1 cellular context compared by ENCODE assay signal in the genomic region with DNA sequence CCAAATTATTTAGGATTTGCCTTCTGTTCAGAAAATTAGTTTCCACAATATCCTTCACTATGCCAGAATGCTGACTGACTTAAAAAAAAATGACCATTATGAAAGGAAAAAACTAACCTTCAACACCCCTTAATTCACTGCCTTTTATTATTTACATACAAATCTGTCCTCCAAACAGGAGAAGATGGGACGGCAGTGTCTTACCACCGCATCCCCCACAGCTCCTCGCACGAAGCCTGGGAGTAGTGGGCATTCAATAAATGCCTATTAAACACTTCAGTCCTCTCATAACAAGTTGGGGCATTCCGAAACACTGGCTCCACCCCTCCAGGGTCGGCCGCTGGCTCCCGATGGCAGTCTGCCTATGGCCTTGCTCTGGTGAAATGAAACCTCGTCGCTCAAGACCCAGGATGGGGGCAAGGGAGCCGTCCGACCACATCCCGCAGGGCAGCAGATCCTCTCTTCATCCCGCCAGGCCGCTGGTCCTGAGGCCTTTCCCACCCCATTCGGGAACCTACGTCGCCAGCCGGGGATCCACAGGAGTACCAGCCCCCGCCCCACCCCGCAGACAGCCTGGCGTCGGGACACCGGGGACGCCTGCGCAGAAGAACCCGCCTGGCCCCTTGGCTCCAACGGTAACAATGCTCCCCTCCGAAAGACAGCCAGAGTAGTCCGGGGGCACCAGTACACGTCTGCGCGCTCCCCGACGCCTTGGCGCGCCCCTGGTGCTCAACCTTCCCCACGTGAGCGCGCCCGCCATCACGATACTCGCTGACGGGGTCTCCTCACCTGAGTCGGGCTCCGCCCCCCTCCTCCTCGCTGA.
TF ChIP-seq lines count a peak whose summit lies in the region.

No MANE protein-coding gene starts in this region.

TF ChIP-seq in GM23338, 12 proteins besides CTCF, POLR2A, EP300 and RAD21:
- TF ChIP-seq NANOG (IDR thresholded peaks at IDR 0.05; ENCODE audit: borderline replicate concordance) = no peak
- TF ChIP-seq EZH2 (IDR thresholded peaks at IDR 0.05; ENCODE audit: low read depth, unreplicated experiment) = no peak
- TF ChIP-seq JUNB (IDR thresholded peaks at IDR 0.05; ENCODE audit: unreplicated experiment) = no peak
- no peak for TF ChIP-seq ZNF114 (CRISPR knock-in tag; IDR thresholded peaks at IDR 0.05)
- TF ChIP-seq, protein P1, sequence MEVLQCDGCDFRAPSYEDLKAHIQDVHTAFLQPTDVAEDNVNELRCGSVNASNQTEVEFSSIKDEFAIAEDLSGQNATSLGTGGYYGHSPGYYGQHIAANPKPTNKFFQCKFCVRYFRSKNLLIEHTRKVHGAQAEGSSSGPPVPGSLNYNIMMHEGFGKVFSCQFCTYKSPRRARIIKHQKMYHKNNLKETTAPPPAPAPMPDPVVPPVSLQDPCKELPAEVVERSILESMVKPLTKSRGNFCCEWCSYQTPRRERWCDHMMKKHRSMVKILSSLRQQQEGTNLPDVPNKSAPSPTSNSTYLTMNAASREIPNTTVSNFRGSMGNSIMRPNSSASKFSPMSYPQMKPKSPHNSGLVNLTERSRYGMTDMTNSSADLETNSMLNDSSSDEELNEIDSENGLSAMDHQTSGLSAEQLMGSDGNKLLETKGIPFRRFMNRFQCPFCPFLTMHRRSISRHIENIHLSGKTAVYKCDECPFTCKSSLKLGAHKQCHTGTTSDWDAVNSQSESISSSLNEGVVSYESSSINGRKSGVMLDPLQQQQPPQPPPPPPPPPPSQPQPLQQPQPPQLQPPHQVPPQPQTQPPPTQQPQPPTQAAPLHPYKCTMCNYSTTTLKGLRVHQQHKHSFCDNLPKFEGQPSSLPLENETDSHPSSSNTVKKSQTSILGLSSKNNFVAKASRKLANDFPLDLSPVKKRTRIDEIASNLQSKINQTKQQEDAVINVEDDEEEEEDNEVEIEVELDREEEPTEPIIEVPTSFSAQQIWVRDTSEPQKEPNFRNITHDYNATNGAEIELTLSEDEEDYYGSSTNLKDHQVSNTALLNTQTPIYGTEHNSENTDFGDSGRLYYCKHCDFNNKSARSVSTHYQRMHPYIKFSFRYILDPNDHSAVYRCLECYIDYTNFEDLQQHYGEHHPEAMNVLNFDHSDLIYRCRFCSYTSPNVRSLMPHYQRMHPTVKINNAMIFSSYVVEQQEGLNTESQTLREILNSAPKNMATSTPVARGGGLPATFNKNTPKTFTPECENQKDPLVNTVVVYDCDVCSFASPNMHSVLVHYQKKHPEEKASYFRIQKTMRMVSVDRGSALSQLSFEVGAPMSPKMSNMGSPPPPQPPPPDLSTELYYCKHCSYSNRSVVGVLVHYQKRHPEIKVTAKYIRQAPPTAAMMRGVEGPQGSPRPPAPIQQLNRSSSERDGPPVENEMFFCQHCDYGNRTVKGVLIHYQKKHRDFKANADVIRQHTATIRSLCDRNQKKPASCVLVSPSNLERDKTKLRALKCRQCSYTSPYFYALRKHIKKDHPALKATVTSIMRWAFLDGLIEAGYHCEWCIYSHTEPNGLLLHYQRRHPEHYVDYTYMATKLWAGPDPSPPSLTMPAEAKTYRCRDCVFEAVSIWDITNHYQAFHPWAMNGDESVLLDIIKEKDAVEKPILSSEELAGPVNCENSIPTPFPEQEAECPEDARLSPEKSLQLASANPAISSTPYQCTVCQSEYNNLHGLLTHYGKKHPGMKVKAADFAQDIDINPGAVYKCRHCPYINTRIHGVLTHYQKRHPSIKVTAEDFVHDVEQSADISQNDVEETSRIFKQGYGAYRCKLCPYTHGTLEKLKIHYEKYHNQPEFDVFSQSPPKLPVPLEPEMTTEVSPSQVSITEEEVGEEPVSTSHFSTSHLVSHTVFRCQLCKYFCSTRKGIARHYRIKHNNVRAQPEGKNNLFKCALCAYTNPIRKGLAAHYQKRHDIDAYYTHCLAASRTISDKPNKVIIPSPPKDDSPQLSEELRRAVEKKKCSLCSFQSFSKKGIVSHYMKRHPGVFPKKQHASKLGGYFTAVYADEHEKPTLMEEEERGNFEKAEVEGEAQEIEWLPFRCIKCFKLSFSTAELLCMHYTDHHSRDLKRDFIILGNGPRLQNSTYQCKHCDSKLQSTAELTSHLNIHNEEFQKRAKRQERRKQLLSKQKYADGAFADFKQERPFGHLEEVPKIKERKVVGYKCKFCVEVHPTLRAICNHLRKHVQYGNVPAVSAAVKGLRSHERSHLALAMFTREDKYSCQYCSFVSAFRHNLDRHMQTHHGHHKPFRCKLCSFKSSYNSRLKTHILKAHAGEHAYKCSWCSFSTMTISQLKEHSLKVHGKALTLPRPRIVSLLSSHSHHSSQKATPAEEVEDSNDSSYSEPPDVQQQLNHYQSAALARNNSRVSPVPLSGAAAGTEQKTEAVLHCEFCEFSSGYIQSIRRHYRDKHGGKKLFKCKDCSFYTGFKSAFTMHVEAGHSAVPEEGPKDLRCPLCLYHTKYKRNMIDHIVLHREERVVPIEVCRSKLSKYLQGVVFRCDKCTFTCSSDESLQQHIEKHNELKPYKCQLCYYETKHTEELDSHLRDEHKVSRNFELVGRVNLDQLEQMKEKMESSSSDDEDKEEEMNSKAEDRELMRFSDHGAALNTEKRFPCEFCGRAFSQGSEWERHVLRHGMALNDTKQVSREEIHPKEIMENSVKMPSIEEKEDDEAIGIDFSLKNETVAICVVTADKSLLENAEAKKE (CRISPR knock-in tag; IDR thresholded peaks at IDR 0.05) = no peak
- peak; percentile 11; the same call in 1 of the 2 replicates for TF ChIP-seq CREB1 (CRISPR knock-in tag; IDR thresholded peaks at IDR 0.05; ENCODE audit: low read depth)
- peak; percentile 56; the same call in 1 of the 2 replicates for TF ChIP-seq POLR2AphosphoS5 (IDR thresholded peaks at IDR 0.05; ENCODE audit: low read depth)
- TF ChIP-seq EZH2phosphoT487 (IDR thresholded peaks at IDR 0.05; ENCODE audit: unreplicated experiment) = no peak
- TF ChIP-seq, protein P2, sequence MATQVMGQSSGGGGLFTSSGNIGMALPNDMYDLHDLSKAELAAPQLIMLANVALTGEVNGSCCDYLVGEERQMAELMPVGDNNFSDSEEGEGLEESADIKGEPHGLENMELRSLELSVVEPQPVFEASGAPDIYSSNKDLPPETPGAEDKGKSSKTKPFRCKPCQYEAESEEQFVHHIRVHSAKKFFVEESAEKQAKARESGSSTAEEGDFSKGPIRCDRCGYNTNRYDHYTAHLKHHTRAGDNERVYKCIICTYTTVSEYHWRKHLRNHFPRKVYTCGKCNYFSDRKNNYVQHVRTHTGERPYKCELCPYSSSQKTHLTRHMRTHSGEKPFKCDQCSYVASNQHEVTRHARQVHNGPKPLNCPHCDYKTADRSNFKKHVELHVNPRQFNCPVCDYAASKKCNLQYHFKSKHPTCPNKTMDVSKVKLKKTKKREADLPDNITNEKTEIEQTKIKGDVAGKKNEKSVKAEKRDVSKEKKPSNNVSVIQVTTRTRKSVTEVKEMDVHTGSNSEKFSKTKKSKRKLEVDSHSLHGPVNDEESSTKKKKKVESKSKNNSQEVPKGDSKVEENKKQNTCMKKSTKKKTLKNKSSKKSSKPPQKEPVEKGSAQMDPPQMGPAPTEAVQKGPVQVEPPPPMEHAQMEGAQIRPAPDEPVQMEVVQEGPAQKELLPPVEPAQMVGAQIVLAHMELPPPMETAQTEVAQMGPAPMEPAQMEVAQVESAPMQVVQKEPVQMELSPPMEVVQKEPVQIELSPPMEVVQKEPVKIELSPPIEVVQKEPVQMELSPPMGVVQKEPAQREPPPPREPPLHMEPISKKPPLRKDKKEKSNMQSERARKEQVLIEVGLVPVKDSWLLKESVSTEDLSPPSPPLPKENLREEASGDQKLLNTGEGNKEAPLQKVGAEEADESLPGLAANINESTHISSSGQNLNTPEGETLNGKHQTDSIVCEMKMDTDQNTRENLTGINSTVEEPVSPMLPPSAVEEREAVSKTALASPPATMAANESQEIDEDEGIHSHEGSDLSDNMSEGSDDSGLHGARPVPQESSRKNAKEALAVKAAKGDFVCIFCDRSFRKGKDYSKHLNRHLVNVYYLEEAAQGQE (IDR thresholded peaks at IDR 0.05; ENCODE audit: unreplicated experiment) = no peak
